Comparison of ENCODE assay signal across 23 cellular contexts in genomic region chr13:102974574-102975195, GRCh38.
"Had no signal": no experiment of that assay in that cellular context is flagged by ENCODE, and none has a peak within 500 bp of the region (broad histone marks: within the 10 kb centered on the region; RNA-seq: fewer than 3 reads in every experiment).

No MANE protein-coding gene starts in this region.

- ATAC-seq: activated CD4-positive, CD25-positive, alpha-beta regulatory T cell treated with anti-CD3 and anti-CD28 coated beads, Interleukin-2, amount 50 U/mL, for 24 hours; activated CD8-positive, alpha-beta T cell treated with anti-CD3 and anti-CD28 coated beads for 36 hours; body of pancreas; natural killer cell treated with Interleukin-12 subunit alpha and Interleukin-12 subunit beta and Interleukin-15 and Interleukin-18, amount 100 ng/mL, for 72 hours; pancreas; psoas muscle; stimulated activated naive CD8-positive, alpha-beta T cell treated with anti-CD3 and anti-CD28 coated beads, Interleukin-15, Interleukin-2, amounts not matched to agents 100 U/mL and 50 U/mL, for 24 hours had no signal

- H3K9me3 Mint-ChIP-seq: activated CD4-positive, alpha-beta T cell treated with anti-CD3 and anti-CD28 coated beads, Interleukin-2, amount 10 ng/mL, durations not matched to agents 7 days and 5 days; activated CD8-positive, alpha-beta T cell treated with anti-CD3 and anti-CD28 coated beads for 36 hours; activated T-helper 1 cell treated with anti-CD3 and anti-CD28 coated beads, Interleukin-12 subunit alpha, Interleukin-12 subunit beta, Interleukin-2, Interleukin-4 antibody, amounts not matched to agents 30 ng/mL and 10 ng/mL and 1 ng/mL, durations not matched to agents 14 hours and 24 hours and 36 hours; memory B cell; natural killer cell treated with Interleukin-12 subunit alpha and Interleukin-12 subunit beta and Interleukin-15 and Interleukin-18, amount 100 ng/mL, for 72 hours; T-helper 1 cell treated with Interleukin-12 subunit alpha and Interleukin-12 subunit beta and Interleukin-4 antibody, amounts not matched to agents 30 μg/mL and 1 μg/mL, for 36 hours had no signal

- H3K4me3 Mint-ChIP-seq: activated CD4-positive, alpha-beta T cell treated with anti-CD3 and anti-CD28 coated beads, Interleukin-2, amount 10 ng/mL, durations not matched to agents 7 days and 5 days; activated CD8-positive, alpha-beta T cell treated with anti-CD3 and anti-CD28 coated beads for 36 hours; activated T-helper 1 cell treated with anti-CD3 and anti-CD28 coated beads, Interleukin-12 subunit alpha, Interleukin-12 subunit beta, Interleukin-2, Interleukin-4 antibody, amounts not matched to agents 30 ng/mL and 10 ng/mL and 1 ng/mL, durations not matched to agents 14 hours and 24 hours and 36 hours; dendritic cell treated with granulocyte-macrophage colony-stimulating factor and Interleukin-4, amounts not matched to agents 40 ng/mL and 50 ng/mL, for 4 days; memory B cell; natural killer cell treated with Interleukin-12 subunit alpha and Interleukin-12 subunit beta and Interleukin-15 and Interleukin-18, amount 100 ng/mL, for 72 hours; T-helper 1 cell treated with Interleukin-12 subunit alpha and Interleukin-12 subunit beta and Interleukin-4 antibody, amounts not matched to agents 30 μg/mL and 1 μg/mL, for 36 hours had no signal

- H3K36me3 ChIP-seq: pancreas, right atrium auricular region, thyroid gland had no signal

- DNase-seq: activated CD4-positive, alpha-beta T cell treated with anti-CD3 and anti-CD28 coated beads, Interleukin-2, amount 10 ng/mL, durations not matched to agents 7 days and 5 days; activated CD8-positive, alpha-beta T cell treated with anti-CD3 and anti-CD28 coated beads for 36 hours; activated gamma-delta T cell; activated naive CD4-positive, alpha-beta T cell treated with anti-CD3 and anti-CD28 coated beads, Interleukin-2, amount 50 U/mL, for 16 hours; anterior cingulate cortex; body of pancreas; effector CD4-positive, alpha-beta T cell; erythroblast; foreskin melanocyte; pancreas; psoas muscle; stimulated activated CD4-positive, alpha-beta T cell treated with anti-CD3 and anti-CD28 coated beads, Interleukin-12 subunit alpha, Interleukin-12 subunit beta, amount 100 ng/mL, for 4 hours; stimulated activated CD4-positive, alpha-beta T cell treated with anti-CD3 and anti-CD28 coated beads, Interleukin-4, amount 100 ng/mL, for 4 hours; stimulated activated naive CD8-positive, alpha-beta T cell treated with anti-CD3 and anti-CD28 coated beads, Interleukin-15, Interleukin-2, amounts not matched to agents 100 U/mL and 50 U/mL, for 24 hours; thyroid gland had no signal

- H3K36me3 Mint-ChIP-seq: memory B cell; natural killer cell treated with Interleukin-12 subunit alpha and Interleukin-12 subunit beta and Interleukin-15 and Interleukin-18, amount 100 ng/mL, for 72 hours had no signal

- H3K27ac ChIP-seq: body of pancreas, pancreas, psoas muscle, right atrium auricular region, thyroid gland had no signal

- H3K27ac Mint-ChIP-seq: activated CD4-positive, alpha-beta T cell treated with anti-CD3 and anti-CD28 coated beads, Interleukin-2, amount 10 ng/mL, durations not matched to agents 7 days and 5 days; activated CD8-positive, alpha-beta T cell treated with anti-CD3 and anti-CD28 coated beads for 36 hours; activated T-helper 1 cell treated with anti-CD3 and anti-CD28 coated beads, Interleukin-12 subunit alpha, Interleukin-12 subunit beta, Interleukin-2, Interleukin-4 antibody, amounts not matched to agents 30 ng/mL and 10 ng/mL and 1 ng/mL, durations not matched to agents 14 hours and 24 hours and 36 hours; dendritic cell treated with granulocyte-macrophage colony-stimulating factor and Interleukin-4, amounts not matched to agents 40 ng/mL and 50 ng/mL, for 4 days; memory B cell; natural killer cell treated with Interleukin-12 subunit alpha and Interleukin-12 subunit beta and Interleukin-15 and Interleukin-18, amount 100 ng/mL, for 72 hours; T-helper 1 cell treated with Interleukin-12 subunit alpha and Interleukin-12 subunit beta and Interleukin-4 antibody, amounts not matched to agents 30 μg/mL and 1 μg/mL, for 36 hours had no signal

- H3K4me1 ChIP-seq: body of pancreas, pancreas, psoas muscle, right atrium auricular region, thyroid gland had no signal

- H3K9me3 ChIP-seq: body of pancreas, pancreas, psoas muscle, right atrium auricular region, thyroid gland had no signal

- H3K27me3 ChIP-seq: body of pancreas, pancreas, right atrium auricular region, thyroid gland had no signal

- H3K27me3 Mint-ChIP-seq: dendritic cell treated with granulocyte-macrophage colony-stimulating factor and Interleukin-4, amounts not matched to agents 40 ng/mL and 50 ng/mL, for 4 days had no signal

- FAIRE-seq: endometrium, pancreas had no signal

- H3K4me1 Mint-ChIP-seq: activated CD4-positive, alpha-beta T cell treated with anti-CD3 and anti-CD28 coated beads, Interleukin-2, amount 10 ng/mL, durations not matched to agents 7 days and 5 days had no signal

- H3K4me3 ChIP-seq: body of pancreas, pancreas, psoas muscle, right atrium auricular region, thyroid gland had no signal
